In the genomic region with DNA sequence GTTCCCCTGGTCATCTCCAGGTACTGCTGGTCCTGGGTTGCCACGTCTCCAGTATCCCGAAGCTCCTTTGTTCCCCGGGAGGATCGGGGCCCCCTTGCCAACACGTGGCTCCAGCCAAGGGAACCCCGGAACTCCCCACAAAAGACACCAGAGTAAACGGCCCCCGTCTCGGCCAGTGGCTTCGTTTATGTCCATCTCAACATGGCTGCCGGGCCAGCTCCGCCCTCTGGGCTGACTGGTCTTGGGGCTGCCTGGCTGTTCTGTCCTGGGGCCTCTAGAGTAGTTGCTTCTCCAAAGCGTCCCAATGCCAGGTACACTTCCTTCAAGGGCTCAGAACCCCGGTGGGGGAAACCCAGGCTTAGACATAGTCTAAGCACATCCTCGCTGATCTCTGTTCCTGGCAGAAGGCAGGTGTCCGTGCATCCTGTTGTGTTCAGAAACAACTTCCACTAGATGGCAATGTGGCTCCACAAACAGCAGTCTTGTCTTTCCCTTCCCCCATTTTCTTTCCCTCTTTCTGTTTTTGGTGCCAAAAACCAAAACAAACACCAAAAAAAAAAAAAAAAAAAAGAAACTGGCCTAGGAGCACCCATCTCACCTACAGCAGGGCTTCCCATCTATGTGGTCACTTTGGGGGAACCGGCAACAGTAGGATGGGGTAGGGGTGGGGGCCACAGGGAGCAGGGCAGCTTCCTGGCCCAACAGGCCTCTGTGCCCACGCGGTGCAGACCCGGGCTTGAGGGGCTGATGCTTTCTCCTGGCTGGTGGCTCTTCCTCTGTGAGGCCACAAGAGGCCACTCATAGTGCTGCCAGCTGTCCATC, we compare ENCODE assay signal across 8 cellular contexts. TPM values are rescaled to one million over a fixed set of nuclear protein-coding genes. Genes with fewer than 3 reads are reported as not detected.
DNase-seq lines count a peak whose midpoint lies in the region; ATAC-seq, FAIRE-seq and TF ChIP-seq lines count a peak whose summit lies in the region.

No MANE protein-coding gene starts in this region.

- ATAC-seq in GM18511 (IDR thresholded peaks at IDR 0.05; ENCODE audit: unreplicated experiment), result peak; percentile 51
- peak; percentile 62 for ATAC-seq in HG02938 (IDR thresholded peaks at IDR 0.05; ENCODE audit: unreplicated experiment)

- peaks cover 12% of the 10 kb centered on the region for H3K4me1 Mint-ChIP-seq in brain

- H3K27ac Mint-ChIP-seq in brain, result peak overlapping the region in 4 of 5 experiments; percentile 37 to 94 (median 82)

- peaks cover 0 to 18% (median 7%) of the 10 kb centered on the region in 5 experiments for H3K9me3 Mint-ChIP-seq in brain

- H3K27me3 Mint-ChIP-seq in brain, result peaks cover 3% of the 10 kb centered on the region

- DNase-seq in SK-N-DZ (ENCODE audit: low spot score), result peak; percentile 80
- DNase-seq in stimulated activated CD4-positive, alpha-beta T cell treated with anti-CD3 and anti-CD28 coated beads, Interleukin-1b, Interleukin-23, amount 100 ng/mL, for 48 hours, result peak; percentile 65
- no peak for DNase-seq in DMS79 treated with DMSO at 0.1 percent for 48 hours (lab: John Stamatoyannopoulos, UW)
- DNase-seq in hippocampal formation (lab: John Stamatoyannopoulos, UW), result no peak

- H3K4me3 Mint-ChIP-seq in brain, result peak overlapping the region in 1 of 5 experiments; percentile 37

- H3K36me3 Mint-ChIP-seq in brain, result peaks cover 16% of the 10 kb centered on the region

- peak; percentile 51 for TF ChIP-seq CTCF in brain (conservative IDR thresholded peaks at IDR 0.05)

- peak; percentile 99 for FAIRE-seq in islet of Langerhans (lab: Jason Lieb, UNC)

RNA-seq across cellular contexts. Expression of a gene that starts 35.3 kb away (rescaled TPM):
- 10.3 and 12.6 TPM in 2 replicates for polyA plus RNA-seq in SK-N-DZ (2014; cell fraction: cytosol; rRNA removed)
- polyA plus RNA-seq in SK-N-DZ (2014; cell fraction: nucleus; rRNA removed), result 3.9 and 7.2 TPM in 2 replicates
- polyA plus RNA-seq in brain (ENCODE audit: insufficient read depth, low read depth, low replicate concordance), result 30.4 TPM

Comparison
In these comparisons a context has a peak if more than half of its experiments do, and no peak if none do; other contexts are left out.
1. DNase-seq: peak in SK-N-DZ (single experiment) and stimulated activated CD4-positive, alpha-beta T cell treated with anti-CD3 and anti-CD28 coated beads, Interleukin-1b, Interleukin-23, amount 100 ng/mL, for 48 hours (single experiment); none in DMS79 treated with DMSO at 0.1 percent for 48 hours (single experiment) and hippocampal formation (0 of 2).